In genomic region chr10:71512213-71512745, GRCh38 we compare ENCODE assay signal across 14 cellular contexts.
"Had no signal": no experiment of that assay in that cellular context is flagged by ENCODE, and none has a peak within 500 bp of the region (broad histone marks: within the 10 kb centered on the region; RNA-seq: fewer than 3 reads in every experiment).

No MANE protein-coding gene starts in this region.

- ATAC-seq: activated CD4-positive, alpha-beta T cell treated with anti-CD3 and anti-CD28 coated beads for 36 hours; activated CD8-positive, alpha-beta T cell treated with anti-CD3 and anti-CD28 coated beads for 36 hours; natural killer cell treated with Interleukin-12 subunit alpha and Interleukin-12 subunit beta and Interleukin-15 and Interleukin-18, amount 100 ng/mL, for 72 hours; T-cell had no signal

- H3K27me3 ChIP-seq: left lung, stomach had no signal

- H3K4me1 ChIP-seq: left lung had no signal

- H3K36me3 ChIP-seq: left lung, stomach, thoracic aorta had no signal

- H3K27ac ChIP-seq: left lung, stomach, thoracic aorta, WERI-Rb-1 had no signal

- H3K9me3 ChIP-seq: left lung, thoracic aorta had no signal

- H3K4me3 ChIP-seq: left lung, stomach, thoracic aorta had no signal

- FAIRE-seq: colon had no signal

- DNase-seq: activated CD4-positive, alpha-beta T cell treated with anti-CD3 and anti-CD28 coated beads for 36 hours; activated CD8-positive, alpha-beta memory T cell treated with anti-CD3 and anti-CD28 coated beads, Interleukin-2, amount 50 U/mL, for 48 hours; activated CD8-positive, alpha-beta T cell treated with anti-CD3 and anti-CD28 coated beads for 36 hours; activated naive CD8-positive, alpha-beta T cell treated with anti-CD3 and anti-CD28 coated beads, Interleukin-2, amount 10 ng/mL, durations not matched to agents 7 days and 5 days; foreskin melanocyte; stimulated activated CD4-positive, alpha-beta T cell treated with anti-CD3 and anti-CD28 coated beads, Interleukin-4, amount 100 ng/mL, for 4 hours; T-cell; T1000; WERI-Rb-1 had no signal
